In the genomic region with DNA sequence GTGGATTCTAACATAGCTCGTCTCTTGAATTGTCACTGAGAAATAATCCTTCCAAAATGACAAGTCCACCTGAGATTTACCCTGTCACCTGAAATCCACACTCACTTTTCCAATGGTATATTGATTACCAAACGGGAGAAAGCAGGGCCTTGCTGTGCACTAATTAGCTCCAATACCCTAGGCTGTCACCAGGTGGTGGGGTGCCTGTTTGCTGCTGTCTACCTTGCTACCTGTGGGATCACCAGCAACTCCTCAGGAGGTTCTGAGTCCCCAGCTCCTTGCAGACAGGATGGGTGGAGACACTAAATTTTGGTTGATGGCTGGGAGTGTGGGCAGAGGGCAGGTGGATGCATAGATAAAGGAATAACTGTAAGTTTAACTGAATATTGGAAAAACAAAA, we compare ENCODE assay signal across 2 cellular contexts.
A peak's percentile ranks its signal among the peaks of the same experiment; 100 is the strongest.
TF ChIP-seq lines count a peak whose summit lies in the region.

No MANE protein-coding gene starts in this region.

TF ChIP-seq in HCT116, 20 proteins besides CTCF, POLR2A, EP300 and RAD21:
- no peak for TF ChIP-seq REST (IDR thresholded peaks at IDR 0.05; ENCODE audit: low read depth)
- TF ChIP-seq EZH2phosphoT487 (IDR thresholded peaks at IDR 0.05; ENCODE audit: borderline replicate concordance): no peak
- no peak for TF ChIP-seq TCF7L2 (IDR thresholded peaks at IDR 0.05; ENCODE audit: borderline replicate concordance, extremely low read depth, insufficient read depth, insufficient read length)
- no peak for TF ChIP-seq SIN3A (IDR thresholded peaks at IDR 0.05; ENCODE audit: low read depth)
- TF ChIP-seq ZNF274 (IDR thresholded peaks at IDR 0.05; ENCODE audit: low read depth, low read length): no peak
- TF ChIP-seq CEBPB (IDR thresholded peaks at IDR 0.05; ENCODE audit: low read depth): no peak

TF ChIP-seq in GM12878, 131 proteins besides CTCF, POLR2A, EP300 and RAD21:
- TF ChIP-seq ZSCAN29 (IDR thresholded peaks at IDR 0.05) (no peak), SMC3 (IDR thresholded peaks at IDR 0.05; ENCODE audit: borderline replicate concordance, low read length) (peak; percentile 48; the same call in 1 of the 2 replicates), CBFB (IDR thresholded peaks at IDR 0.05; ENCODE audit: low read depth) (no peak)
